ENCODE assay signal across 10 cellular contexts in genomic region chr11:74169736-74170458, GRCh38. TPM values are rescaled to one million over a fixed set of nuclear protein-coding genes. Genes with fewer than 3 reads are reported as not detected.
A peak's percentile ranks its signal among the peaks of the same experiment; 100 is the strongest.
DNase-seq lines count a peak whose midpoint lies in the region; ATAC-seq and TF ChIP-seq lines count a peak whose summit lies in the region.
"Had no signal": no experiment of that assay in that cellular context is flagged by ENCODE, and none has a peak within 500 bp of the region (broad histone marks: within the 10 kb centered on the region; RNA-seq: fewer than 3 reads in every experiment).

No MANE protein-coding gene starts in this region.

- H3K27me3 ChIP-seq in left ventricle myocardium inferior (ENCODE audit: low read depth), result no peaks in the 10 kb centered on the region
- H3K27me3 ChIP-seq in aorta (ENCODE audit: control insufficient read depth in 1 of 2, insufficient read depth in 2 of 2, low read length in 1 of 2), result no peaks in the 10 kb centered on the region

- H3K9me3 ChIP-seq in left ventricle myocardium inferior (replicated peaks), result no peaks in the 10 kb centered on the region
- H3K9me3 ChIP-seq in aorta (ENCODE audit: control insufficient read depth, low read length), result no peaks in the 10 kb centered on the region

- ATAC-seq in left cardiac atrium (no peak), aorta (ENCODE audit: low FRiP score) (no peak)

- H3K4me1 ChIP-seq in left ventricle myocardium inferior (peaks cover 53% of the 10 kb centered on the region), aorta (ENCODE audit: control insufficient read depth in 1 of 2, insufficient read depth in 2 of 2, low read length in 2 of 2) (peaks cover 0 to 17% of the 10 kb centered on the region in 2 donors)

- DNase-seq in left ventricle myocardium inferior (no peak), left cardiac atrium (no peak), astrocyte of the hippocampus (ENCODE audit: low read depth, low spot score) (peak; percentile 11), lower leg skin (ENCODE audit: low spot score in 2 of 2) (no peak), aorta (no peak), inferior parietal cortex (ENCODE audit: extremely low spot score) (no peak), GM20000 (ENCODE audit: low spot score) (no peak), UCSD-AML1 (lab: John Stamatoyannopoulos, UW; ENCODE audit: unreplicated experiment) (no peak)
- DNase-seq: activated effector memory CD4-positive, alpha-beta T cell treated with Interleukin-2 at 50 U/mL for 16 hours; stimulated activated CD4-positive, alpha-beta T cell treated with anti-CD3 and anti-CD28 coated beads, Interleukin-2, amount 100 ng/mL, for 24 hours had no signal

- peaks cover 35% of the 10 kb centered on the region for H3K36me3 ChIP-seq in left ventricle myocardium inferior
- H3K36me3 ChIP-seq in aorta (ENCODE audit: control insufficient read depth in 1 of 2, insufficient read depth in 2 of 2, low read length in 1 of 2), result no peaks in the 10 kb centered on the region

- TF ChIP-seq CTCF in left ventricle myocardium inferior (IDR thresholded peaks at IDR 0.05; ENCODE audit: borderline replicate concordance), result no peak
- TF ChIP-seq CTCF in lower leg skin (IDR thresholded peaks at IDR 0.05), result no peak
- no peak for TF ChIP-seq CTCF in GM20000 (IDR thresholded peaks at IDR 0.05; ENCODE audit: extremely low read depth, missing control alignments)

- intact Hi-C loops in left ventricle myocardium inferior (cut with micrococcal nuclease), result no loop called here
- intact Hi-C loops in left cardiac atrium (cut with DNase I), result no loop called here
- intact Hi-C loops in lower leg skin (cut with DNase I; ENCODE audit: low total_unique reads), result no loop called here
- intact Hi-C loops in aorta (cut with DNase I), result loop anchor here in 1 of 2 donors (2.0 kb wide), 1 partner anchor 323 kb away; the partner anchor contains the start of gene LIPT2

- no peak for TF ChIP-seq POLR2A in lower leg skin (IDR thresholded peaks at IDR 0.05)

- peak overlapping the region; percentile 92 for H3K27ac ChIP-seq in left ventricle myocardium inferior (replicated peaks)
- H3K27ac ChIP-seq in aorta (ENCODE audit: low read depth in 1 of 2, low read length in 2 of 2), result no peak overlapping the region

- 11 to 14% methylated on average over 9 of the region's 9 CpGs for WGBS in lower leg skin, 2 donors
- 11 to 12% methylated on average over 9 of the region's 9 CpGs for WGBS in aorta, 2 donors

- H3K4me3 ChIP-seq in left ventricle myocardium inferior, result peak overlapping the region; percentile 73
- H3K4me3 ChIP-seq in lower leg skin (ENCODE audit: low read depth, poor library complexity, severe bottlenecking), result peak overlapping the region; percentile 50
- peak overlapping the region; percentile 82 to 90 for H3K4me3 ChIP-seq in aorta (ENCODE audit: low read length in 2 of 2)

RNA-seq across cellular contexts. Expression of gene C2CD3, which starts 0.9 kb away (rescaled TPM):
- 13.8 TPM for total RNA-seq in left ventricle myocardium inferior
- 10 to 100 TPM; 12.2 to 17.9 TPM for total RNA-seq in left cardiac atrium
- total RNA-seq in lower leg skin, result 10 to 100 TPM; 16.9 to 28.0 (median 24.4) TPM
- 10 to 100 TPM; 21.2 to 29.4 TPM for total RNA-seq in aorta
- polyA plus RNA-seq in aorta, result 1 to 10 TPM; 7.6 to 8.9 TPM

RNA-seq across cellular contexts. Expression of gene PPME1, which starts 1.2 kb away (rescaled TPM):
- total RNA-seq in left ventricle myocardium inferior (29.7 TPM), left cardiac atrium (10 to 100 TPM; 26.9 to 31.7 TPM), lower leg skin (10 to 100 TPM; 34.7 to 45.7 (median 39.0) TPM), aorta (10 to 100 TPM; 35.8 to 43.2 TPM)
- polyA plus RNA-seq in aorta, result 10 to 100 TPM; 17.2 to 22.5 TPM
